1 cellular context compared by ENCODE assay signal in genomic region chr5:156695774-156696173, GRCh38.
TF ChIP-seq lines count a peak whose summit lies in the region.

No MANE protein-coding gene starts in this region.

TF ChIP-seq in HepG2, 621 proteins besides CTCF, POLR2A, EP300 and RAD21 (continued from another document):
- TF ChIP-seq CSRNP2 (CRISPR knock-in tag; conservative IDR thresholded peaks at IDR 0.05; ENCODE audit: low read depth) (no peak), ZBTB40 (IDR thresholded peaks at IDR 0.05) (no peak), ZBTB40 (CRISPR knock-in tag; IDR thresholded peaks at IDR 0.05) (peak; percentile 49; the same call in 1 of the 2 replicates), ZNF720 (CRISPR knock-in tag; IDR thresholded peaks at IDR 0.05) (no peak), ZNF775 (CRISPR knock-in tag; IDR thresholded peaks at IDR 0.05; ENCODE audit: borderline replicate concordance) (no peak), CENPBD1 (CRISPR knock-in tag; IDR thresholded peaks at IDR 0.05; ENCODE audit: borderline replicate concordance, low read depth) (no peak), FOXK1 (CRISPR knock-in tag; IDR thresholded peaks at IDR 0.05; ENCODE audit: borderline replicate concordance, low read depth) (no peak), NR1H2 (CRISPR knock-in tag; IDR thresholded peaks at IDR 0.05; ENCODE audit: borderline replicate concordance, low read depth) (no peak)
